10 cellular contexts compared by ENCODE assay signal in the genomic region with DNA sequence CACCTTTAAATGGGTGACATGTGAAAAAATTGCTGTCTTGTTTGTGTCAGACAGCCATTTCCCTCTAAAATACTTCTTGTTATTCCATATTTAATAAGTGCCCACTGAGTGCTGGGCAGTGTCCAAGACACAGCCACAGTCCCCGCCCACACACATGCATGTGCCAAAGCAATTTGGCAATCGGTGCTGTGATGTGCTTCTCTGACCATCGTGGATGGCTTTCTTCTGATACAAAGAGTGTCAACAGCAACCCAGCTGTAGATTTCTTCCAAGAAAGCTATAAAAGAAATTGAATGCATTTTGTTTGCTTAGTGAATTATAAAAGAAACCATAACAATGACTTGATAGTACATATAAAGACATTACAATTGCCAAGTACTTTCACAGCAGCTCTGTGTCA.
DNase-seq lines count a peak whose midpoint lies in the region; ATAC-seq and TF ChIP-seq lines count a peak whose summit lies in the region.
"Had no signal": no experiment of that assay in that cellular context is flagged by ENCODE, and none has a peak within 500 bp of the region (broad histone marks: within the 10 kb centered on the region; RNA-seq: fewer than 3 reads in every experiment).

No MANE protein-coding gene starts in this region.

- TF ChIP-seq POLR2A in gastroesophageal sphincter (IDR thresholded peaks at IDR 0.05), result no peak
- TF ChIP-seq POLR2A in spleen (IDR thresholded peaks at IDR 0.05), result no peak

- H3K36me3 ChIP-seq in GM23248 (ENCODE audit: low read depth) (no peaks in the 10 kb centered on the region), RWPE2 (ENCODE audit: low read depth) (no peaks in the 10 kb centered on the region), gastroesophageal sphincter (no peaks in the 10 kb centered on the region), spleen (no peaks in the 10 kb centered on the region)
- H3K36me3 ChIP-seq: neutrophil had no signal

- H3K9me2 ChIP-seq in GM23248 (ENCODE audit: insufficient read depth), result no peaks in the 10 kb centered on the region

- WGBS in GM23248 (ENCODE audit: low coverage in 1 of 2, low lambda C conversion rate in 2 of 2, missing lambda C conversion rate in 2 of 2), 2 experiments, result 3 to 7% methylated on average over 3 of the region's 3 CpGs
- WGBS in gastroesophageal sphincter (ENCODE audit: low coverage in 1 of 2), 2 donors, result 0 to 6% methylated on average over 3 of the region's 3 CpGs
- WGBS in spleen, 5 donors, result 47 to 76% (median 65%) methylated on average over 3 of the region's 3 CpGs

- TF ChIP-seq CTCF in RWPE2 (IDR thresholded peaks at IDR 0.05; ENCODE audit: poor library complexity, severe bottlenecking), result no peak
- TF ChIP-seq CTCF in gastroesophageal sphincter (IDR thresholded peaks at IDR 0.05), result no peak
- no peak for TF ChIP-seq CTCF in spleen (IDR thresholded peaks at IDR 0.05 in 8 of 11, conservative IDR thresholded peaks at IDR 0.05 in 3 of 11)

- intact Hi-C loops in spleen (cut with DNase I; ENCODE audit: low total_unique reads), result no loop called here

- H3K4me1 ChIP-seq in GM23248 (ENCODE audit: insufficient read depth) (peaks cover 29% of the 10 kb centered on the region), RWPE2 (ENCODE audit: insufficient read depth, poor library complexity, severe bottlenecking) (no peaks in the 10 kb centered on the region), gastroesophageal sphincter (peaks cover 0 to 8% (median 0%) of the 10 kb centered on the region in 3 donors), spleen (peaks cover 0 to 4% (median 0%) of the 10 kb centered on the region in 6 donors)

- peaks cover 14% of the 10 kb centered on the region for H3F3A ChIP-seq in GM23248 (ENCODE audit: insufficient read depth)

- H2AFZ ChIP-seq in GM23248, result no peak overlapping the region

- in situ Hi-C loops in GM23248 (cut with MboI), result no loop called here

- H3K27me3 ChIP-seq in GM23248 (replicated peaks; ENCODE audit: insufficient read depth), result no peaks in the 10 kb centered on the region
- no peaks in the 10 kb centered on the region for H3K27me3 ChIP-seq in RWPE2 (ENCODE audit: insufficient read depth, poor library complexity, severe bottlenecking)
- no peaks in the 10 kb centered on the region for H3K27me3 ChIP-seq in gastroesophageal sphincter
- peaks cover 0 to 3% (median 0%) of the 10 kb centered on the region in 7 donors for H3K27me3 ChIP-seq in spleen (replicated peaks in 1 of 7)
- H3K27me3 ChIP-seq: neutrophil had no signal

- ATAC-seq in RWPE2 (ENCODE audit: low read depth), result peak; percentile 73
- ATAC-seq in gastroesophageal sphincter, result peak; percentile 51
- ATAC-seq in GM19023 (IDR thresholded peaks at IDR 0.05; ENCODE audit: unreplicated experiment), result no peak

- DNase-seq in GM23248 (peak; percentile 82), RWPE2 (ENCODE audit: low spot score) (no peak), smooth muscle cell of the brain vasculature (ENCODE audit: low read depth, low spot score) (peak; percentile 7), spleen (no peak)
- no peak for DNase-seq in stimulated activated CD4-positive, alpha-beta T cell treated with anti-CD3 and anti-CD28 coated beads, Interleukin-1b, Interleukin-23, amount 100 ng/mL, for 48 hours
- DNase-seq in activated T-cell treated with anti-CD3 and anti-CD28 coated beads, Interleukin-2, amount 50 U/mL, for 48 hours, result no peak
- DNase-seq: activated CD4-positive, alpha-beta T cell treated with anti-CD3 and anti-CD28 coated beads for 4 hours had no signal

- H3K4me3 ChIP-seq in GM23248 (no peak overlapping the region), RWPE2 (ENCODE audit: severe bottlenecking) (no peak overlapping the region), gastroesophageal sphincter (no peak overlapping the region), spleen (no peak overlapping the region)

- H3K4me2 ChIP-seq in GM23248 (ENCODE audit: unreplicated experiment), result no peak overlapping the region

- H3K9ac ChIP-seq in GM23248, result no peak overlapping the region

- H3K9me3 ChIP-seq in GM23248 (ENCODE audit: low read depth) (no peaks in the 10 kb centered on the region), RWPE2 (ENCODE audit: severe bottlenecking) (no peaks in the 10 kb centered on the region), gastroesophageal sphincter (no peaks in the 10 kb centered on the region), spleen (no peaks in the 10 kb centered on the region)
- H3K9me3 ChIP-seq: neutrophil had no signal

- H3K79me2 ChIP-seq in GM23248 (ENCODE audit: insufficient read depth), result no peaks in the 10 kb centered on the region

- TF ChIP-seq EP300 in gastroesophageal sphincter (IDR thresholded peaks at IDR 0.05), result no peak

- H3K27ac ChIP-seq in GM23248 (peak overlapping the region; percentile 24; the same call in 1 of the 2 replicates), RWPE2 (ENCODE audit: poor library complexity, severe bottlenecking) (no peak overlapping the region), gastroesophageal sphincter (no peak overlapping the region), spleen (no peak overlapping the region)
- H3K27ac ChIP-seq: neutrophil had no signal

- H4K20me1 ChIP-seq in GM23248 (ENCODE audit: insufficient read depth), result no peaks in the 10 kb centered on the region

Comparison
In these comparisons a context has a peak if more than half of its experiments do, and no peak if none do; other contexts are left out.
1. DNase-seq: peak in GM23248 (single experiment) and smooth muscle cell of the brain vasculature (single experiment); none in RWPE2 (single experiment), stimulated activated CD4-positive, alpha-beta T cell treated with anti-CD3 and anti-CD28 coated beads, Interleukin-1b, Interleukin-23, amount 100 ng/mL, for 48 hours (single experiment), activated T-cell treated with anti-CD3 and anti-CD28 coated beads, Interleukin-2, amount 50 U/mL, for 48 hours (0 of 2) and spleen (single experiment).